Comparison of ENCODE assay signal across 10 cellular contexts in genomic region chr17:82914375-82914774, GRCh38.
DNase-seq lines count a peak whose midpoint lies in the region; TF ChIP-seq lines count a peak whose summit lies in the region.
"Had no signal": no experiment of that assay in that cellular context is flagged by ENCODE, and none has a peak within 500 bp of the region (broad histone marks: within the 10 kb centered on the region; RNA-seq: fewer than 3 reads in every experiment).

No MANE protein-coding gene starts in this region.

- peaks cover 3% of the 10 kb centered on the region for H3K27me3 Mint-ChIP-seq in neural progenitor cell (ENCODE audit: insufficient read depth, low read depth)
- no peaks in the 10 kb centered on the region for H3K27me3 Mint-ChIP-seq in activated CD4-positive, alpha-beta T cell treated with anti-CD3 and anti-CD28 coated beads, Interleukin-2, amount 10 ng/mL, durations not matched to agents 24 days and 14 days

- H3K9me3 Mint-ChIP-seq in neural progenitor cell, result no peaks in the 10 kb centered on the region
- H3K9me3 Mint-ChIP-seq in activated CD4-positive, alpha-beta T cell treated with anti-CD3 and anti-CD28 coated beads, Interleukin-2, amount 10 ng/mL, durations not matched to agents 24 days and 14 days, result no peaks in the 10 kb centered on the region

- H3K36me3 ChIP-seq in BJ (ENCODE audit: control insufficient read depth, insufficient read depth, low read length), result peaks cover 1% of the 10 kb centered on the region
- H3K36me3 ChIP-seq in esophagus squamous epithelium, result peaks cover 0 to 50% (median 0%) of the 10 kb centered on the region in 3 donors
- H3K36me3 ChIP-seq in neural progenitor cell, result no peaks in the 10 kb centered on the region
- H3K36me3 ChIP-seq: thoracic aorta had no signal

- peaks cover 3% of the 10 kb centered on the region for H3K4me1 Mint-ChIP-seq in neural progenitor cell
- peaks cover 11% of the 10 kb centered on the region for H3K4me1 Mint-ChIP-seq in activated CD4-positive, alpha-beta T cell treated with anti-CD3 and anti-CD28 coated beads, Interleukin-2, amount 10 ng/mL, durations not matched to agents 24 days and 14 days

- peak overlapping the region; percentile 18 for H3K4me3 Mint-ChIP-seq in neural progenitor cell
- H3K4me3 Mint-ChIP-seq in activated CD4-positive, alpha-beta T cell treated with anti-CD3 and anti-CD28 coated beads, Interleukin-2, amount 10 ng/mL, durations not matched to agents 24 days and 14 days, result no peak overlapping the region

- CTCF ChIA-PET in BJ (lab: Yijun Ruan, JAX), result interaction anchor here (0.5 to 2.5 kb wide), 6 partner anchors 11 to 208 kb away, joined by 3 to 11 read pairs (median 4); no protein-coding TSS in a partner anchor

- no peak overlapping the region for H2AFZ ChIP-seq in neural progenitor cell (replicated peaks)

- 48 to 60% methylated on average over 12 to 16 of the region's 19 CpGs for WGBS in esophagus squamous epithelium, 2 donors

- TF ChIP-seq POLR2A in esophagus squamous epithelium (IDR thresholded peaks at IDR 0.05), result no peak

- peak; percentile 44 for TF ChIP-seq CTCF in BJ (IDR thresholded peaks at IDR 0.05; ENCODE audit: insufficient read depth, low read depth, low read length)
- TF ChIP-seq CTCF in esophagus squamous epithelium (IDR thresholded peaks at IDR 0.05), result peak in 5 of 6 experiments; percentile 22 to 76 (median 57)
- no peak for TF ChIP-seq CTCF in neural progenitor cell (IDR thresholded peaks at IDR 0.05)

- no peaks in the 10 kb centered on the region for H3K27me3 ChIP-seq in BJ (ENCODE audit: control insufficient read depth, insufficient read depth, low read length)
- no peaks in the 10 kb centered on the region for H3K27me3 ChIP-seq in esophagus squamous epithelium
- H3K27me3 ChIP-seq in neural progenitor cell, result no peaks in the 10 kb centered on the region

- DNase-seq in BJ (ENCODE audit: low read depth), result no peak
- peak in 40 of 76 experiments; percentile 6 to 60 (median 32) for DNase-seq in HUDEP-2 (lab: John Stamatoyannopoulos, UW; ENCODE audit: unreplicated experiment in 76 of 76)
- DNase-seq in esophagus squamous epithelium (lab: John Stamatoyannopoulos, UW), result no peak
- DNase-seq in neural progenitor cell (ENCODE audit: low spot score), result no peak
- no peak for DNase-seq in SW 1271 (lab: John Stamatoyannopoulos, UW)
- no peak for DNase-seq in effector CD4-positive, alpha-beta T cell
- no peak for DNase-seq in H4 (ENCODE audit: low spot score)
- DNase-seq in activated CD4-positive, alpha-beta T cell treated with anti-CD3 and anti-CD28 coated beads, Interleukin-2, amount 10 ng/mL, durations not matched to agents 24 days and 14 days, result no peak
- DNase-seq: NCI-H226 had no signal

- H3K4me1 ChIP-seq in esophagus squamous epithelium, result peaks cover 0 to 32% (median 3%) of the 10 kb centered on the region in 3 donors
- H3K4me1 ChIP-seq in neural progenitor cell, result no peaks in the 10 kb centered on the region

- peaks cover 28% of the 10 kb centered on the region for H3K36me3 Mint-ChIP-seq in neural progenitor cell
- H3K36me3 Mint-ChIP-seq in activated CD4-positive, alpha-beta T cell treated with anti-CD3 and anti-CD28 coated beads, Interleukin-2, amount 10 ng/mL, durations not matched to agents 24 days and 14 days (ENCODE audit: low read depth), result peaks cover 24% of the 10 kb centered on the region

- intact Hi-C loops in esophagus squamous epithelium (cut with DNase I), result loop anchor here (10.0 kb wide), 1 partner anchor 130 kb away; no protein-coding TSS in a partner anchor
- intact Hi-C loops in activated CD4-positive, alpha-beta T cell treated with anti-CD3 and anti-CD28 coated beads, Interleukin-2, amount 10 ng/mL, durations not matched to agents 24 days and 14 days (cut with micrococcal nuclease), result no loop called here

- H4K20me1 ChIP-seq in neural progenitor cell (ENCODE audit: low read depth), result no peaks in the 10 kb centered on the region

- H3K4me3 ChIP-seq in BJ (ENCODE audit: low read depth, low read length) (no peak overlapping the region), esophagus squamous epithelium (no peak overlapping the region), neural progenitor cell (no peak overlapping the region)
- H3K4me3 ChIP-seq: thoracic aorta had no signal

- peak overlapping the region in 1 of 4 donors; percentile 42 for H3K27ac ChIP-seq in esophagus squamous epithelium
- H3K27ac ChIP-seq in neural progenitor cell, result no peak overlapping the region
- H3K27ac ChIP-seq: thoracic aorta had no signal

- peak overlapping the region; percentile 54 for H3K27ac Mint-ChIP-seq in neural progenitor cell
- no peak overlapping the region for H3K27ac Mint-ChIP-seq in activated CD4-positive, alpha-beta T cell treated with anti-CD3 and anti-CD28 coated beads, Interleukin-2, amount 10 ng/mL, durations not matched to agents 24 days and 14 days

- H3K4me2 ChIP-seq in neural progenitor cell, result no peak overlapping the region

- POLR2A ChIA-PET in BJ (lab: Charles Lee), result no interaction called here

- H3K79me2 ChIP-seq in neural progenitor cell (ENCODE audit: low read depth), result no peaks in the 10 kb centered on the region

- H3K9ac ChIP-seq in neural progenitor cell, result no peak overlapping the region

- H3F3A ChIP-seq in neural progenitor cell (ENCODE audit: low read depth), result no peaks in the 10 kb centered on the region

- H3K9me3 ChIP-seq in esophagus squamous epithelium (no peaks in the 10 kb centered on the region), neural progenitor cell (ENCODE audit: low read depth) (no peaks in the 10 kb centered on the region)
- H3K9me3 ChIP-seq: thoracic aorta had no signal

Comparison
In these comparisons a context has a peak if more than half of its experiments do, and no peak if none do; other contexts are left out.
1. DNase-seq: peak in HUDEP-2 (40 of 76); none in BJ (single experiment), esophagus squamous epithelium (single experiment), neural progenitor cell (single experiment), SW 1271 (0 of 2), effector CD4-positive, alpha-beta T cell (single experiment), H4 (single experiment) and activated CD4-positive, alpha-beta T cell treated with anti-CD3 and anti-CD28 coated beads, Interleukin-2, amount 10 ng/mL, durations not matched to agents 24 days and 14 days (single experiment).